Comparison of ENCODE assay signal across 7 cellular contexts in genomic region chr13:110341445-110342247, GRCh38.
DNase-seq lines count a peak whose midpoint lies in the region; ATAC-seq lines count a peak whose summit lies in the region.

No MANE protein-coding gene starts in this region.

- peak overlapping the region; percentile 63 for H3K27ac ChIP-seq in epithelial cell of prostate

- DNase-seq in NCI-H146 treated with DMSO at 0.1 percent for 48 hours (lab: John Stamatoyannopoulos, UW; ENCODE audit: unreplicated experiment) (peak; percentile 9), epithelial cell of prostate (ENCODE audit: low read depth, low spot score) (no peak), retina (peak; percentile 26)
- DNase-seq in effector CD8-positive, alpha-beta T cell (lab: John Stamatoyannopoulos, UW) = no peak
- DNase-seq in activated CD8-positive, alpha-beta memory T cell treated with anti-CD3 and anti-CD28 coated beads, Interleukin-2, amount 50 U/mL, for 4 hours = no peak

- ATAC-seq in GM21423 (IDR thresholded peaks at IDR 0.05; ENCODE audit: unreplicated experiment) (peak; percentile 49), HG03439 (IDR thresholded peaks at IDR 0.05; ENCODE audit: unreplicated experiment) (no peak)

Comparison
In these comparisons a context has a peak if more than half of its experiments do, and no peak if none do; other contexts are left out.
1. DNase-seq: peak in NCI-H146 treated with DMSO at 0.1 percent for 48 hours (single experiment) and retina (single experiment); none in epithelial cell of prostate (single experiment), effector CD8-positive, alpha-beta T cell (single experiment) and activated CD8-positive, alpha-beta memory T cell treated with anti-CD3 and anti-CD28 coated beads, Interleukin-2, amount 50 U/mL, for 4 hours (single experiment).